Comparison of ENCODE assay signal across 8 cellular contexts in genomic region chr3:149277338-149277813, GRCh38. TPM values are rescaled to one million over a fixed set of nuclear protein-coding genes. Genes with fewer than 3 reads are reported as not detected.
A peak's percentile ranks its signal among the peaks of the same experiment; 100 is the strongest.
DNase-seq lines count a peak whose midpoint lies in the region; ATAC-seq, FAIRE-seq and TF ChIP-seq lines count a peak whose summit lies in the region.

No MANE protein-coding gene starts in this region.

- ATAC-seq in GM18519 (IDR thresholded peaks at IDR 0.05; ENCODE audit: low FRiP score, unreplicated experiment) (peak; percentile 67), HG02798 (IDR thresholded peaks at IDR 0.05; ENCODE audit: poor library complexity, unreplicated experiment) (peak; percentile 68), mucosa of descending colon (peak; percentile 93), HG03571 (IDR thresholded peaks at IDR 0.05; ENCODE audit: unreplicated experiment) (no peak)

- intact Hi-C loops in mucosa of descending colon (cut with DNase I, micrococcal nuclease): loop anchor here in 1 of 2 donors (10.0 kb wide), 1 partner anchor 543 kb away; no protein-coding TSS in a partner anchor

- H3K27me3 ChIP-seq in astrocyte (ENCODE audit: insufficient read depth, low read length): no peaks in the 10 kb centered on the region

- no peaks in the 10 kb centered on the region for H4K20me1 ChIP-seq in astrocyte (ENCODE audit: insufficient read depth, low read length)

- H3K36me3 Mint-ChIP-seq in astrocyte (ENCODE audit: low read depth, unreplicated experiment) (no peaks in the 10 kb centered on the region), mesothelial cell of epicardium (no peaks in the 10 kb centered on the region)

- H3K4me2 ChIP-seq in astrocyte (ENCODE audit: low read length): peak overlapping the region; percentile 70

- H3K27ac ChIP-seq in astrocyte (ENCODE audit: low read depth, low read length): peak overlapping the region; percentile 48

- peak; percentile 96 for FAIRE-seq in astrocyte (lab: Jason Lieb, UNC)

- H3K9me3 ChIP-seq in astrocyte (ENCODE audit: insufficient read depth, low read depth, low read length): no peaks in the 10 kb centered on the region
- no peaks in the 10 kb centered on the region for H3K9me3 ChIP-seq in mucosa of descending colon

- peaks cover 20% of the 10 kb centered on the region for H3K4me1 Mint-ChIP-seq in astrocyte (ENCODE audit: low read depth, unreplicated experiment)
- H3K4me1 Mint-ChIP-seq in mesothelial cell of epicardium: peaks cover 32% of the 10 kb centered on the region

- DNase-seq in NCI-H2196 (lab: John Stamatoyannopoulos, UW; ENCODE audit: unreplicated experiment): peak; percentile 72
- DNase-seq in astrocyte (ENCODE audit: low read depth): peak; percentile 86
- DNase-seq in mucosa of descending colon: peak in 1 of 3 donors; percentile 35
- DNase-seq in mesothelial cell of epicardium (ENCODE audit: low spot score in 2 of 2, unreplicated experiment in 2 of 2): no peak
- DNase-seq in stimulated activated CD4-positive, alpha-beta T cell treated with anti-CD3 and anti-CD28 coated beads, Interleukin-4, amount 100 ng/mL, for 4 hours: no peak

- peak overlapping the region; percentile 76 for H3K27ac Mint-ChIP-seq in astrocyte (ENCODE audit: unreplicated experiment)
- no peak overlapping the region for H3K27ac Mint-ChIP-seq in mesothelial cell of epicardium

- no peak for TF ChIP-seq CTCF in astrocyte (IDR thresholded peaks at IDR 0.05; ENCODE audit: insufficient read depth, low read depth, low read length)
- no peak for TF ChIP-seq CTCF in mucosa of descending colon (IDR thresholded peaks at IDR 0.05)
- TF ChIP-seq CTCF in mesothelial cell of epicardium (IDR thresholded peaks at IDR 0.05; ENCODE audit: unreplicated experiment): no peak

- no peaks in the 10 kb centered on the region for H3K36me3 ChIP-seq in astrocyte (ENCODE audit: insufficient read depth, low read length)
- H3K36me3 ChIP-seq in mucosa of descending colon (ENCODE audit: low read depth): no peaks in the 10 kb centered on the region

- H3K27me3 Mint-ChIP-seq in astrocyte (ENCODE audit: low read depth, unreplicated experiment) (no peaks in the 10 kb centered on the region), mesothelial cell of epicardium (ENCODE audit: low read depth) (no peaks in the 10 kb centered on the region)

- no peak overlapping the region for H3K4me3 Mint-ChIP-seq in astrocyte (ENCODE audit: unreplicated experiment)
- no peak overlapping the region for H3K4me3 Mint-ChIP-seq in mesothelial cell of epicardium

- H3K79me2 ChIP-seq in astrocyte (ENCODE audit: insufficient read depth, low read length): no peaks in the 10 kb centered on the region

- H3K9ac ChIP-seq in astrocyte (ENCODE audit: low read length): no peak overlapping the region

- H3K9me3 Mint-ChIP-seq in astrocyte (ENCODE audit: unreplicated experiment) (no peaks in the 10 kb centered on the region), mesothelial cell of epicardium (no peaks in the 10 kb centered on the region)

- H2AFZ ChIP-seq in astrocyte (ENCODE audit: low read depth, low read length): no peak overlapping the region

- H3K4me1 ChIP-seq in astrocyte (ENCODE audit: insufficient read depth, low read length) (peaks cover 10% of the 10 kb centered on the region), mucosa of descending colon (ENCODE audit: low read depth) (no peaks in the 10 kb centered on the region)

- no peak overlapping the region for H3K4me3 ChIP-seq in astrocyte (ENCODE audit: insufficient read depth, low read depth, low read length)
- no peak overlapping the region for H3K4me3 ChIP-seq in mucosa of descending colon

RNA-seq across cellular contexts. Expression of gene CP, which starts 55.7 kb away (rescaled TPM):
- total RNA-seq in astrocyte (0.48 TPM in 1 of 2 replicates, not detected in the other), mucosa of descending colon (10 to 100 TPM in 2 of 3 donors, 1 to 10 TPM in 1; 5.7 to 13.4 (median 11.6) TPM), mesothelial cell of epicardium (22.6 to 28.4 TPM (median 24.2 TPM) in 3 replicates)

RNA-seq across cellular contexts. Expression of gene TM4SF18, which starts 56.1 kb away (rescaled TPM):
- total RNA-seq in astrocyte (4.0 and 5.6 TPM in 2 replicates), mucosa of descending colon (1 to 10 TPM; 1.9 to 2.4 (median 2.2) TPM), mesothelial cell of epicardium (0.13 to 0.14 TPM in 2 of 3 replicates, not detected in the other)

Comparison
In these comparisons a context has a peak if more than half of its experiments do, and no peak if none do; other contexts are left out.
1. DNase-seq: peak in NCI-H2196 (single experiment) and astrocyte (single experiment); none in mesothelial cell of epicardium (0 of 2) and stimulated activated CD4-positive, alpha-beta T cell treated with anti-CD3 and anti-CD28 coated beads, Interleukin-4, amount 100 ng/mL, for 4 hours (0 of 2).